11 cellular contexts compared by ENCODE assay signal in the genomic region with DNA sequence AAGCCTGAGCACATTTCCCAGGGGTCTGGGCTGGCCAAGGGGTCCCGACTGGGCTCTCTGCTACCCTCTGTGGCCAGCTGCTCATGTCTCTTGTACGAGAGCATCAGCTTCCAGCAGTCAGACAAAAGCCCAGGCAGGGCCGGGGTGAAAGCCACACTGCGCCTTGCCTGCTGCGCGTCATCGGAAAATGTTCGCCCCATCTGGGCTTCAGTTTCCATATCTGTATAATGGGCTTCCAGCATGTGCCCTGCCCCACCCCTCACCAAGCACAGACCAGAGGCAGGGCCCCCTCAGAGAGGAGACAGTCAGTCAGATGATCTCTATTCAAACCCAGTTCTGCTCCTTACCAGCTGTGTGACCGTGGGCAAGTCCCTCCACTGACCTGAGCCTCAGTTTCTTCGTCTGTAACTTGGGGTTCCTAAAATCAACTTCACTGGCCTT. TPM values are rescaled to one million over a fixed set of nuclear protein-coding genes. Genes with fewer than 3 reads are reported as not detected.
DNase-seq lines count a peak whose midpoint lies in the region; ATAC-seq, FAIRE-seq and TF ChIP-seq lines count a peak whose summit lies in the region.
"Had no signal": no experiment of that assay in that cellular context is flagged by ENCODE, and none has a peak within 500 bp of the region (broad histone marks: within the 10 kb centered on the region; RNA-seq: fewer than 3 reads in every experiment).

No MANE protein-coding gene starts in this region.

- FAIRE-seq in endothelial cell of umbilical vein (lab: Jason Lieb, UNC), result no peak

- no peak overlapping the region for H2BK120ac ChIP-seq in trophoblast cell (ENCODE audit: insufficient read depth, low read length, poor library complexity)

- POLR2A ChIA-PET in Caco-2 (lab: Charles Lee), result no interaction called here
- POLR2A ChIA-PET in PC-9 (lab: Charles Lee; ENCODE audit: unreplicated experiment), result interaction anchor here (0.7 kb wide), 1 partner anchor 11 kb away, joined by 3 read pairs; no protein-coding TSS in a partner anchor
- POLR2A ChIA-PET in endothelial cell of umbilical vein (lab: Charles Lee), result no interaction called here

- peak overlapping the region; percentile 65 for H3K4me3 Mint-ChIP-seq in Caco-2 (ENCODE audit: unreplicated experiment)

- BruUV-seq in Caco-2 (replicated peaks; lab: Mats Ljungman, UMichigan), result no TSS peak
- BruUV-seq in PC-9 (replicated peaks; lab: Mats Ljungman, UMichigan), result no TSS peak
- BruUV-seq in endothelial cell of umbilical vein (replicated peaks; lab: Mats Ljungman, UMichigan), result no TSS peak

- H3K27me3 ChIP-seq in Caco-2 (replicated peaks; ENCODE audit: control insufficient read depth, insufficient read depth, low read length) (no peaks in the 10 kb centered on the region), PC-9 (ENCODE audit: insufficient read depth, low read depth) (no peaks in the 10 kb centered on the region), endothelial cell of umbilical vein (ENCODE audit: control insufficient read depth in 2 of 2, insufficient read depth in 2 of 2, low read length in 2 of 2) (no peaks in the 10 kb centered on the region), trophoblast cell (ENCODE audit: insufficient read depth, low read length) (no peaks in the 10 kb centered on the region)
- H3K27me3 ChIP-seq: brain microvascular endothelial cell had no signal

- dilution Hi-C loops in endothelial cell of umbilical vein (cut with MboI; ENCODE audit: extremely low pct_ligation_motif_present, low sequenced_read_pairs), result no loop called here

- peaks cover 23% of the 10 kb centered on the region for H3F3A ChIP-seq in PC-9 (ENCODE audit: insufficient read depth, low read depth)

- WGBS in trophoblast cell (ENCODE audit: extremely low coverage, insufficient coverage, insufficient read length), result no CpG with 5 or more reads among the region's 10 CpGs

- H3K9ac ChIP-seq in endothelial cell of umbilical vein (replicated peaks; ENCODE audit: extremely low read depth, insufficient read depth, low read length), result no peak overlapping the region
- no peak overlapping the region for H3K9ac ChIP-seq in trophoblast cell (ENCODE audit: low read length)

- no peak overlapping the region for H2BK5ac ChIP-seq in trophoblast cell (ENCODE audit: low read depth, low read length, poor library complexity)

- no peak for TF ChIP-seq POLR2A in endothelial cell of umbilical vein (IDR thresholded peaks at IDR 0.05; ENCODE audit: low read depth, low read length)

- DNase-seq in Caco-2 (no peak), PC-9 (no peak), endothelial cell of umbilical vein (ENCODE audit: low read depth, low spot score) (no peak), trophoblast cell (no peak), NCI-H146 (lab: John Stamatoyannopoulos, UW) (no peak), activated T-cell treated with anti-CD3 and anti-CD28 coated beads for 4 hours (no peak)
- no peak for DNase-seq in activated CD4-positive, CD25-positive, alpha-beta regulatory T cell (lab: John Stamatoyannopoulos, UW)

- peak overlapping the region; percentile 25 for H2BK12ac ChIP-seq in trophoblast cell (ENCODE audit: low read length)

- H3K36me3 ChIP-seq in Caco-2 (ENCODE audit: control insufficient read depth, insufficient read depth, low read length) (no peaks in the 10 kb centered on the region), PC-9 (ENCODE audit: low read depth) (no peaks in the 10 kb centered on the region), endothelial cell of umbilical vein (ENCODE audit: control insufficient read depth in 2 of 2, extremely low read depth in 1 of 2, insufficient read depth in 2 of 2, low read length in 2 of 2) (no peaks in the 10 kb centered on the region), trophoblast cell (ENCODE audit: control insufficient read depth in 1 of 2, insufficient read depth in 2 of 2, low read length in 2 of 2) (no peaks in the 10 kb centered on the region)
- H3K36me3 ChIP-seq: brain microvascular endothelial cell had no signal

- H3K9me2 ChIP-seq in PC-9 (ENCODE audit: insufficient read depth), result no peaks in the 10 kb centered on the region

- peak overlapping the region; percentile 58; the same call in 1 of the 2 replicates for H3K4me2 ChIP-seq in PC-9
- no peak overlapping the region for H3K4me2 ChIP-seq in endothelial cell of umbilical vein (ENCODE audit: insufficient read depth, low read length)
- H3K4me2 ChIP-seq in trophoblast cell (ENCODE audit: low read length), result peak overlapping the region; percentile 46

- H3K27me3 Mint-ChIP-seq in Caco-2 (ENCODE audit: insufficient read depth, unreplicated experiment), result no peaks in the 10 kb centered on the region

- H3K79me2 ChIP-seq in PC-9 (ENCODE audit: low read depth), result no peaks in the 10 kb centered on the region
- no peaks in the 10 kb centered on the region for H3K79me2 ChIP-seq in endothelial cell of umbilical vein (ENCODE audit: control insufficient read depth, insufficient read depth, low read length)
- no peaks in the 10 kb centered on the region for H3K79me2 ChIP-seq in trophoblast cell (ENCODE audit: control insufficient read depth, insufficient read depth, low read length, poor library complexity)

- no peak overlapping the region for H3K4ac ChIP-seq in trophoblast cell (ENCODE audit: low read depth, low read length)

- no peak overlapping the region for H4K12ac ChIP-seq in trophoblast cell (ENCODE audit: low read depth, low read length)

- H3K4me1 Mint-ChIP-seq in Caco-2 (ENCODE audit: low read depth, unreplicated experiment), result peaks cover 39% of the 10 kb centered on the region

- H3K9me1 ChIP-seq in endothelial cell of umbilical vein (replicated peaks; ENCODE audit: control insufficient read depth, extremely low read depth, insufficient read depth, low read length), result no peaks in the 10 kb centered on the region

- peak overlapping the region; percentile 10 for H2AK5ac ChIP-seq in trophoblast cell (ENCODE audit: low read length)

- H3K9me3 Mint-ChIP-seq in Caco-2 (ENCODE audit: unreplicated experiment), result no peaks in the 10 kb centered on the region
- H3K9me3 Mint-ChIP-seq: IgD-negative memory B cell had no signal

- H3K9me3 ChIP-seq in Caco-2 (no peaks in the 10 kb centered on the region), PC-9 (ENCODE audit: insufficient read depth, low read depth) (no peaks in the 10 kb centered on the region), endothelial cell of umbilical vein (replicated peaks; ENCODE audit: control insufficient read depth, insufficient read depth, low read length) (no peaks in the 10 kb centered on the region), trophoblast cell (ENCODE audit: insufficient read depth, low read depth, low read length) (no peaks in the 10 kb centered on the region)

- no peak overlapping the region for H3K23ac ChIP-seq in trophoblast cell (ENCODE audit: low read length)

- H4K8ac ChIP-seq in trophoblast cell (ENCODE audit: low read depth, low read length), result no peak overlapping the region

- intact Hi-C loops in Caco-2 (cut with micrococcal nuclease; ENCODE audit: unreplicated experiment), result loop anchor here (2.0 to 5.0 kb wide), 4 partner anchors 16 to 502 kb away; a partner anchor contains a TSS
- intact Hi-C loops in PC-9 (cut with micrococcal nuclease; ENCODE audit: unreplicated experiment), result no loop called here
- intact Hi-C loops in endothelial cell of umbilical vein (cut with micrococcal nuclease), result loop anchor here (10.0 kb wide), 1 partner anchor 90 kb away; no protein-coding TSS in a partner anchor

- peak overlapping the region; percentile 87 for H3K27ac Mint-ChIP-seq in Caco-2 (ENCODE audit: unreplicated experiment)

- no peak for ATAC-seq in GM21515 (IDR thresholded peaks at IDR 0.05; ENCODE audit: unreplicated experiment)

- H3K4me1 ChIP-seq in Caco-2, result peaks cover 40% of the 10 kb centered on the region
- peaks cover 48% of the 10 kb centered on the region for H3K4me1 ChIP-seq in PC-9 (replicated peaks; ENCODE audit: insufficient read depth)
- H3K4me1 ChIP-seq in endothelial cell of umbilical vein (ENCODE audit: control insufficient read depth, extremely low read depth, insufficient read depth, low read length), result no peaks in the 10 kb centered on the region
- peaks cover 12% of the 10 kb centered on the region in 2 experiments for H3K4me1 ChIP-seq in trophoblast cell (ENCODE audit: control insufficient read depth in 1 of 2, insufficient read depth in 2 of 2, low read length in 2 of 2)

- H4K91ac ChIP-seq in trophoblast cell (ENCODE audit: low read depth, low read length), result no peak overlapping the region

- H3K14ac ChIP-seq in trophoblast cell (ENCODE audit: low read length), result no peak overlapping the region

- no peak overlapping the region for H3K18ac ChIP-seq in trophoblast cell (ENCODE audit: low read length)

- peaks cover 6% of the 10 kb centered on the region for H3K79me1 ChIP-seq in trophoblast cell (ENCODE audit: low read length)

- H4K20me1 ChIP-seq in PC-9 (ENCODE audit: insufficient read depth) (no peaks in the 10 kb centered on the region), endothelial cell of umbilical vein (replicated peaks; ENCODE audit: control insufficient read depth, extremely low read depth, insufficient read depth, low read length) (no peaks in the 10 kb centered on the region)

- TF ChIP-seq CTCF in Caco-2 (IDR thresholded peaks at IDR 0.05; ENCODE audit: insufficient read depth in 1 of 2, low read depth in 1 of 2, low read length in 1 of 2, severe bottlenecking in 1 of 2, unreplicated experiment in 1 of 2) (no peak), PC-9 (conservative IDR thresholded peaks at IDR 0.05) (no peak), endothelial cell of umbilical vein (IDR thresholded peaks at IDR 0.05; ENCODE audit: extremely low read depth in 1 of 2, insufficient read depth in 1 of 2, low read depth in 1 of 2, low read length in 2 of 2) (no peak)

- 0 out of 2 replicates have a peak overlapping the region, but pooled peaks have one; percentile 27 for H3K27ac ChIP-seq in PC-9
- H3K27ac ChIP-seq in endothelial cell of umbilical vein (ENCODE audit: insufficient read depth, low read depth, low read length), result no peak overlapping the region
- peak overlapping the region; percentile 11 for H3K27ac ChIP-seq in trophoblast cell (ENCODE audit: low read depth, low read length)
- H3K27ac ChIP-seq: brain microvascular endothelial cell had no signal

- CTCF ChIA-PET in Caco-2 (lab: Charles Lee) (interaction anchor here (0.7 kb wide), 1 partner anchor 23 kb away, joined by 3 read pairs; no protein-coding TSS in a partner anchor), PC-9 (lab: Charles Lee) (interaction anchor here (0.9 kb wide), 1 partner anchor 418 kb away, joined by 4 read pairs; no protein-coding TSS in a partner anchor), endothelial cell of umbilical vein (lab: Charles Lee) (interaction anchor here (0.7 to 1.2 kb wide), 3 partner anchors 11 to 97 kb away, joined by 3 read pairs; no protein-coding TSS in a partner anchor)

- H3K4me3 ChIP-seq in Caco-2 (ENCODE audit: low read depth, low read length), result no peak overlapping the region
- no peak overlapping the region for H3K4me3 ChIP-seq in PC-9
- H3K4me3 ChIP-seq in endothelial cell of umbilical vein (replicated peaks in 1 of 3; ENCODE audit: insufficient read depth in 1 of 3, low read depth in 1 of 3, low read length in 3 of 3), result no peak overlapping the region
- no peak overlapping the region for H3K4me3 ChIP-seq in trophoblast cell (ENCODE audit: low read depth, low read length)
- H3K4me3 ChIP-seq: lung had no signal

- peaks cover 11% of the 10 kb centered on the region for H3K36me3 Mint-ChIP-seq in Caco-2 (ENCODE audit: insufficient read depth, unreplicated experiment)
- H3K36me3 Mint-ChIP-seq: IgD-negative memory B cell had no signal

- H2AFZ ChIP-seq in PC-9, result no peak overlapping the region
- peak overlapping the region; percentile 51 for H2AFZ ChIP-seq in endothelial cell of umbilical vein (ENCODE audit: low read depth, low read length)
- H2AFZ ChIP-seq in trophoblast cell (ENCODE audit: insufficient read depth, low read length, poor library complexity), result no peak overlapping the region

RNA-seq across cellular contexts. Expression of a gene that starts 8.0 kb away (rescaled TPM):
- total RNA-seq in Caco-2 (2022) (76.9 and 82.5 TPM in 2 replicates), PC-9 (2021) (77.2 and 85.4 TPM in 2 replicates), endothelial cell of umbilical vein (91.2 and 103 TPM in 2 replicates)
- polyA plus RNA-seq in endothelial cell of umbilical vein, result 247 and 267 TPM in 2 replicates
- 202 and 220 TPM in 2 replicates for polyA plus RNA-seq in endothelial cell of umbilical vein (2011; cell fraction: cytosol; rRNA removed)
- 142 and 147 TPM in 2 replicates for polyA plus RNA-seq in endothelial cell of umbilical vein (2011; cell fraction: nucleus; rRNA removed)
- 90.9 and 136 TPM in 2 replicates for polyA plus RNA-seq in endothelial cell of umbilical vein (2012)
- polyA minus RNA-seq in endothelial cell of umbilical vein, result 105 and 118 TPM in 2 replicates
- 69.9 TPM for polyA minus RNA-seq in endothelial cell of umbilical vein (2011; cell fraction: cytosol; rRNA and poly(A)+ RNA removed)
- polyA minus RNA-seq in endothelial cell of umbilical vein (2011; cell fraction: nucleus; rRNA and poly(A)+ RNA removed), result 44.0 and 47.2 TPM in 2 replicates
- polyA plus RNA-seq in trophoblast cell (2013), result 70.1 and 73.9 TPM in 2 replicates

RNA-seq across cellular contexts. Expression of a gene that starts 50.7 kb away (rescaled TPM):
- total RNA-seq in Caco-2 (2022) (12.5 and 13.2 TPM in 2 replicates), PC-9 (2021) (7.7 and 8.8 TPM in 2 replicates), endothelial cell of umbilical vein (9.6 and 10.0 TPM in 2 replicates)
- polyA plus RNA-seq in endothelial cell of umbilical vein, result 12.5 and 13.7 TPM in 2 replicates
- 8.7 and 10.0 TPM in 2 replicates for polyA plus RNA-seq in endothelial cell of umbilical vein (2011; cell fraction: cytosol; rRNA removed)
- polyA plus RNA-seq in endothelial cell of umbilical vein (2011; cell fraction: nucleus; rRNA removed), result 15.4 and 18.9 TPM in 2 replicates
- polyA plus RNA-seq in endothelial cell of umbilical vein (2012), result 5.6 and 6.7 TPM in 2 replicates
- polyA minus RNA-seq in endothelial cell of umbilical vein, result 27.4 and 30.3 TPM in 2 replicates
- polyA minus RNA-seq in endothelial cell of umbilical vein (2011; cell fraction: cytosol; rRNA and poly(A)+ RNA removed), result 14.2 TPM
- 15.0 and 23.9 TPM in 2 replicates for polyA minus RNA-seq in endothelial cell of umbilical vein (2011; cell fraction: nucleus; rRNA and poly(A)+ RNA removed)
- 11.2 and 11.3 TPM in 2 replicates for polyA plus RNA-seq in trophoblast cell (2013)
